In genomic region chr9:137217276-137218211, GRCh38 we compare ENCODE assay signal across 10 cellular contexts. TPM values are rescaled to one million over a fixed set of nuclear protein-coding genes. Genes with fewer than 3 reads are reported as not detected.
DNase-seq lines count a peak whose midpoint lies in the region; ATAC-seq and TF ChIP-seq lines count a peak whose summit lies in the region.
"Had no signal": no experiment of that assay in that cellular context is flagged by ENCODE, and none has a peak within 500 bp of the region (broad histone marks: within the 10 kb centered on the region; RNA-seq: fewer than 3 reads in every experiment).

No MANE protein-coding gene starts in this region.

- H3K27ac Mint-ChIP-seq in activated naive CD4-positive, alpha-beta T cell treated with anti-CD3 and anti-CD28 coated beads, Interleukin-2, amount 50 U/mL, for 72 hours = no peak overlapping the region
- H3K27ac Mint-ChIP-seq: activated naive CD8-positive, alpha-beta T cell treated with anti-CD3 and anti-CD28 coated beads for 36 hours; stimulated activated naive CD8-positive, alpha-beta T cell treated with anti-CD3 and anti-CD28 coated beads, Interleukin-15, amount 100 ng/mL, for 72 hours had no signal

- 63% methylated on average over 33 of the region's 36 CpGs; no CpG with 5 or more reads in 1 of the 2 donors for WGBS in upper lobe of left lung, 2 donors

- H3K9ac ChIP-seq in adipocyte (ENCODE audit: low read length) = peak overlapping the region; percentile 51

- TF ChIP-seq POLR2A in upper lobe of left lung (IDR thresholded peaks at IDR 0.05) = peak in 1 of 4 donors; percentile 48

- peak overlapping the region; percentile 52 to 74 (median 62) for H3K27ac ChIP-seq in upper lobe of left lung

- H3K27me3 ChIP-seq in adipocyte (replicated peaks; ENCODE audit: control insufficient read depth, insufficient read depth, low read length) = no peaks in the 10 kb centered on the region
- peaks cover 0 to 4% (median 0%) of the 10 kb centered on the region in 4 donors for H3K27me3 ChIP-seq in upper lobe of left lung

- H3K4me3 ChIP-seq in adipocyte (ENCODE audit: low read length) (peak overlapping the region; percentile 49), upper lobe of left lung (peak overlapping the region in 3 of 4 donors; percentile 24 to 43 (median 31))

- no peaks in the 10 kb centered on the region for H3K9me3 ChIP-seq in adipocyte (ENCODE audit: control insufficient read depth, low read length)
- no peaks in the 10 kb centered on the region for H3K9me3 ChIP-seq in upper lobe of left lung

- no peaks in the 10 kb centered on the region for H3K9me3 Mint-ChIP-seq in activated naive CD4-positive, alpha-beta T cell treated with anti-CD3 and anti-CD28 coated beads, Interleukin-2, amount 50 U/mL, for 72 hours
- H3K9me3 Mint-ChIP-seq: activated naive CD8-positive, alpha-beta T cell treated with anti-CD3 and anti-CD28 coated beads for 36 hours; stimulated activated naive CD8-positive, alpha-beta T cell treated with anti-CD3 and anti-CD28 coated beads, Interleukin-15, amount 100 ng/mL, for 72 hours had no signal

- TF ChIP-seq CTCF in upper lobe of left lung (IDR thresholded peaks at IDR 0.05) = no peak
- no peak for TF ChIP-seq CTCF in GM10266 (IDR thresholded peaks at IDR 0.05; ENCODE audit: control insufficient read depth, insufficient read depth, low read depth, missing control alignments)

- ATAC-seq in left lobe of liver (peak; percentile 52), upper lobe of left lung (ENCODE audit: low FRiP score in 2 of 2) (peak; percentile 70 to 73), HG03280 (IDR thresholded peaks at IDR 0.05; ENCODE audit: unreplicated experiment) (no peak)
- ATAC-seq in activated naive CD4-positive, alpha-beta T cell treated with anti-CD3 and anti-CD28 coated beads, Interleukin-2, amount 50 U/mL, for 72 hours = no peak
- ATAC-seq: stimulated activated naive CD8-positive, alpha-beta T cell treated with anti-CD3 and anti-CD28 coated beads, Interleukin-15, amount 100 ng/mL, for 72 hours had no signal

- TF ChIP-seq EP300 in upper lobe of left lung (IDR thresholded peaks at IDR 0.05) = no peak

- DNase-seq in NCI-H1436 (lab: John Stamatoyannopoulos, UW) (peak; percentile 30), NCI-H1436 treated with DMSO at 0.1 percent for 48 hours (lab: John Stamatoyannopoulos, UW) (no peak), adipocyte (ENCODE audit: low read depth) (no peak), left lobe of liver (ENCODE audit: low spot score) (no peak), upper lobe of left lung (peak; percentile 83 to 92), GM10266 (ENCODE audit: extremely low spot score) (no peak)
- DNase-seq in activated naive CD4-positive, alpha-beta T cell treated with anti-CD3 and anti-CD28 coated beads, Interleukin-2, amount 50 U/mL, for 72 hours (ENCODE audit: low spot score in 2 of 2) = no peak
- DNase-seq: activated naive CD8-positive, alpha-beta T cell treated with anti-CD3 and anti-CD28 coated beads for 36 hours; stimulated activated naive CD8-positive, alpha-beta T cell treated with anti-CD3 and anti-CD28 coated beads, Interleukin-15, amount 100 ng/mL, for 72 hours had no signal

- H3K36me3 ChIP-seq in adipocyte (ENCODE audit: control insufficient read depth, insufficient read depth, low read length, severe bottlenecking) (peaks cover 9% of the 10 kb centered on the region), upper lobe of left lung (peaks cover 0 to 28% (median 11%) of the 10 kb centered on the region in 4 donors)

- H3K4me1 ChIP-seq in adipocyte (ENCODE audit: control insufficient read depth, insufficient read depth, low read length) (peaks cover 23% of the 10 kb centered on the region), upper lobe of left lung (peaks cover 28 to 40% (median 32%) of the 10 kb centered on the region in 4 donors)

- no peaks in the 10 kb centered on the region for H3K36me3 Mint-ChIP-seq in activated naive CD4-positive, alpha-beta T cell treated with anti-CD3 and anti-CD28 coated beads, Interleukin-2, amount 50 U/mL, for 72 hours

RNA-seq across cellular contexts. Expression of gene RNF208, which starts 4.5 kb away (rescaled TPM):
- total RNA-seq in left lobe of liver = 7.3 TPM
- 10 to 100 TPM in 1 of 6 donors, 1 to 10 TPM in 5; 2.3 to 12.6 (median 4.5) TPM for total RNA-seq in upper lobe of left lung
- 1 to 10 TPM; 3.1 to 9.4 TPM for total RNA-seq in activated naive CD4-positive, alpha-beta T cell treated with anti-CD3 and anti-CD28 coated beads, Interleukin-2, amount 50 U/mL, for 72 hours

RNA-seq across cellular contexts. Expression of gene CYSRT1, which starts 7.4 kb away (rescaled TPM):
- total RNA-seq in left lobe of liver (0.81 TPM), upper lobe of left lung (1 to 10 TPM in 2 of 6 donors, under 1 TPM in 3, not detected in 1; 0.20 to 2.0 (median 0.97) TPM)
- under 1 TPM; 0.34 to 0.64 TPM for total RNA-seq in activated naive CD4-positive, alpha-beta T cell treated with anti-CD3 and anti-CD28 coated beads, Interleukin-2, amount 50 U/mL, for 72 hours

RNA-seq across cellular contexts. Expression of gene RNF224, which starts 9.8 kb away (rescaled TPM):
- not detected for total RNA-seq in left lobe of liver
- under 1 TPM in 3 of 6 donors, not detected in 3; 0.46 to 0.59 (median 0.57) TPM for total RNA-seq in upper lobe of left lung
- not detected for total RNA-seq in activated naive CD4-positive, alpha-beta T cell treated with anti-CD3 and anti-CD28 coated beads, Interleukin-2, amount 50 U/mL, for 72 hours
- total RNA-seq: activated naive CD8-positive, alpha-beta T cell treated with anti-CD3 and anti-CD28 coated beads for 36 hours had no signal

RNA-seq across cellular contexts. Expression of gene NDOR1, which starts 12.0 kb away (rescaled TPM):
- total RNA-seq in left lobe of liver (10.1 TPM), upper lobe of left lung (10 to 100 TPM in 4 of 6 donors, 1 to 10 TPM in 2; 7.7 to 54.5 (median 18.5) TPM)
- 10 to 100 TPM; 31.7 to 48.5 TPM for total RNA-seq in activated naive CD4-positive, alpha-beta T cell treated with anti-CD3 and anti-CD28 coated beads, Interleukin-2, amount 50 U/mL, for 72 hours

RNA-seq across cellular contexts. Expression of gene TMEM203, which starts 12.1 kb away (rescaled TPM):
- total RNA-seq in left lobe of liver (24.5 TPM), upper lobe of left lung (10 to 100 TPM; 17.8 to 35.5 (median 31.1) TPM)
- 10 to 100 TPM; 15.3 to 27.1 TPM for total RNA-seq in activated naive CD4-positive, alpha-beta T cell treated with anti-CD3 and anti-CD28 coated beads, Interleukin-2, amount 50 U/mL, for 72 hours

Comparison
In these comparisons a context has a peak if more than half of its experiments do, and no peak if none do; other contexts are left out.
1. DNase-seq: peak in NCI-H1436 (single experiment) and upper lobe of left lung (2 of 2); none in NCI-H1436 treated with DMSO at 0.1 percent for 48 hours (single experiment), adipocyte (single experiment), left lobe of liver (single experiment), activated naive CD4-positive, alpha-beta T cell treated with anti-CD3 and anti-CD28 coated beads, Interleukin-2, amount 50 U/mL, for 72 hours (0 of 2) and GM10266 (single experiment).
2. ATAC-seq: peak in left lobe of liver (single experiment) and upper lobe of left lung (2 of 2); none in activated naive CD4-positive, alpha-beta T cell treated with anti-CD3 and anti-CD28 coated beads, Interleukin-2, amount 50 U/mL, for 72 hours (0 of 2) and HG03280 (single experiment).